Comparison of ENCODE assay signal across 22 cellular contexts in the genomic region with DNA sequence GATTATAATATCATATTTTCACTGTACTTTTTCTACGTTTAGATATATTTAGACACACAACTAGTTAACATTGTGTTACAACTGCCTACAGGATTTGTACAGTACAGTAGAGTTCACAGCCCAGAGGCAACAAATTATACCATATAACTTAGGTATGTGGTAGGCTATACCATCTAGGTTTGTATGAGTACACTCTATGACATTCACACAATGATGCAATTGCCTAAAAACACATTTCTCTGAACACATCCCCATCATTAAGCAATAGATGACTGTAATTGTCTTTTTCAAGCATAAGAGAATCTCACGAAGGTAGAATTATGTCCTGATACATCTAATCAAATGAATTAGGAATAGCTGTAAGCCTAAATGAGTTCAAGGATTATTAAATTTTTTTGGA.
"Had no signal": no experiment of that assay in that cellular context is flagged by ENCODE, and none has a peak within 500 bp of the region (broad histone marks: within the 10 kb centered on the region; RNA-seq: fewer than 3 reads in every experiment).

No MANE protein-coding gene starts in this region.

- H3K4me3 Mint-ChIP-seq: dendritic cell treated with granulocyte-macrophage colony-stimulating factor and Interleukin-4, amounts not matched to agents 40 ng/mL and 50 ng/mL, for 4 days; endodermal cell; immature natural killer cell; memory B cell; mesothelial cell of epicardium; natural killer cell; neural crest cell; type B pancreatic cell had no signal

- H3K36me3 ChIP-seq: gastroesophageal sphincter, left ventricle myocardium inferior, lower lobe of right lung, right atrium auricular region, sigmoid colon, suprapubic skin, thyroid gland had no signal

- H3K4me1 ChIP-seq: gastroesophageal sphincter, left ventricle myocardium inferior, lower lobe of right lung, right atrium auricular region, sigmoid colon, suprapubic skin, thyroid gland had no signal

- H3K4me1 Mint-ChIP-seq: endodermal cell, immature natural killer cell, mesothelial cell of epicardium, natural killer cell, neural crest cell had no signal

- H3K9me3 Mint-ChIP-seq: dendritic cell treated with granulocyte-macrophage colony-stimulating factor and Interleukin-4, amounts not matched to agents 40 ng/mL and 50 ng/mL, for 4 days; memory B cell; natural killer cell; neural crest cell; type B pancreatic cell had no signal

- H3K4me3 ChIP-seq: gastroesophageal sphincter, left ventricle myocardium inferior, lower lobe of right lung, right atrium auricular region, sigmoid colon, suprapubic skin, thyroid gland had no signal

- H3K27me3 ChIP-seq: gastroesophageal sphincter, right atrium auricular region, sigmoid colon, suprapubic skin, thyroid gland had no signal

- H3K27me3 Mint-ChIP-seq: dendritic cell treated with granulocyte-macrophage colony-stimulating factor and Interleukin-4, amounts not matched to agents 40 ng/mL and 50 ng/mL, for 4 days; memory B cell; type B pancreatic cell had no signal

- ATAC-seq: esophagus mucosa, gastroesophageal sphincter, left cardiac atrium, lower lobe of right lung, natural killer cell had no signal

- H3K27ac ChIP-seq: gastroesophageal sphincter, left ventricle myocardium inferior, lower lobe of right lung, right atrium auricular region, sigmoid colon, suprapubic skin, thyroid gland had no signal

- DNase-seq: endodermal cell; glutamatergic neuron; immature natural killer cell; kidney; left cardiac atrium; left ventricle myocardium inferior; lower lobe of right lung; natural killer cell; sigmoid colon; small intestine; stimulated activated CD4-positive, alpha-beta T cell treated with anti-CD3 and anti-CD28 coated beads, Interleukin-12 subunit alpha, Interleukin-12 subunit beta, amount 100 ng/mL, for 4 hours; stimulated activated naive CD4-positive, alpha-beta T cell; thyroid gland had no signal

- H3K27ac Mint-ChIP-seq: endodermal cell, immature natural killer cell, mesothelial cell of epicardium, natural killer cell, type B pancreatic cell had no signal

- H3K9me3 ChIP-seq: gastroesophageal sphincter, left ventricle myocardium inferior, lower lobe of right lung, right atrium auricular region, sigmoid colon, suprapubic skin, thyroid gland had no signal

- H3K36me3 Mint-ChIP-seq: immature natural killer cell, mesothelial cell of epicardium, natural killer cell, type B pancreatic cell had no signal
